ENCODE assay signal across 8 cellular contexts in the genomic region with DNA sequence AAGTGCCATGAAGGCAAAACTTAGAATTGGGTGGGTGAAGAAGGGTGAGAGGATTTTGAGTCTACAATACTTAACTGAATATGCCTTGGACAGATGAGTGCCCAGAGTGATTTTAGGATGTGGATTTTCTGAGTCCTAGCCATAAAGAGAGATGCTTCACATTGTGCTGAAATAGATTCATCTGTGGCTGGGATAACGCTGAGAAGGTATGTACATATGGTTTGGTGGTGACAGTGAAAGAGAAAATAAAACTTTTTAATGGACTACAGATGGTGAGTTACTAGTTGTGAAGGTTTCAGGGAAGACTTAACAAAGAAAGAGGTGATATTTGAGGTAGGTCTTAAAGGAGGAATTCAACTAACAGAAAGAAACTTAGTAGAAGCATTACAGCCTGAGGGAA.
"Had no signal": no experiment of that assay in that cellular context is flagged by ENCODE, and none has a peak within 500 bp of the region (broad histone marks: within the 10 kb centered on the region; RNA-seq: fewer than 3 reads in every experiment).

No MANE protein-coding gene starts in this region.

- H3K27ac ChIP-seq: HL-60 had no signal

- ATAC-seq: GM23338, HepG2 had no signal

- H3K4me2 ChIP-seq: GM23338 had no signal

- DNase-seq: H9, HCEC 1CT, KBM-7 had no signal

- H2AFZ ChIP-seq: GM23338 had no signal

- H3K4me3 ChIP-seq: GM23338 had no signal

- FAIRE-seq: H1, H54, HepG2 had no signal
